In genomic region chr1:57124768-57125446, GRCh38 we compare ENCODE assay signal across 12 cellular contexts.
DNase-seq lines count a peak whose midpoint lies in the region; ATAC-seq, FAIRE-seq and TF ChIP-seq lines count a peak whose summit lies in the region.
"Had no signal": no experiment of that assay in that cellular context is flagged by ENCODE, and none has a peak within 500 bp of the region (broad histone marks: within the 10 kb centered on the region; RNA-seq: fewer than 3 reads in every experiment).

No MANE protein-coding gene starts in this region.

- no peaks in the 10 kb centered on the region; the same call in 1 of the 2 replicates for H3K4me1 ChIP-seq in IMR-90 (ENCODE audit: control insufficient read depth, insufficient read depth, low read length)
- H3K4me1 ChIP-seq in stomach, result no peaks in the 10 kb centered on the region
- H3K4me1 ChIP-seq in prostate gland (replicated peaks), result no peaks in the 10 kb centered on the region
- H3K4me1 ChIP-seq: heart left ventricle had no signal

- no peak overlapping the region for H4K91ac ChIP-seq in IMR-90 (ENCODE audit: insufficient read depth, low read depth, low read length)

- no peak overlapping the region for H3K4me2 ChIP-seq in IMR-90 (ENCODE audit: low read depth, low read length)

- H3K18ac ChIP-seq in IMR-90 (ENCODE audit: low read depth, low read length), result no peak overlapping the region

- H3K27me3 ChIP-seq in IMR-90 (ENCODE audit: control insufficient read depth, insufficient read depth, low read length) (no peaks in the 10 kb centered on the region), stomach (no peaks in the 10 kb centered on the region), prostate gland (replicated peaks; ENCODE audit: insufficient read depth) (no peaks in the 10 kb centered on the region)
- H3K27me3 ChIP-seq: heart left ventricle had no signal

- no peak overlapping the region for H3K4me3 Mint-ChIP-seq in chondrocyte (ENCODE audit: unreplicated experiment)
- H3K4me3 Mint-ChIP-seq: CD14-positive monocyte had no signal

- no peak for TF ChIP-seq RAD21 in IMR-90 (IDR thresholded peaks at IDR 0.05; ENCODE audit: low read length)

- no peaks in the 10 kb centered on the region for H3K9me3 Mint-ChIP-seq in chondrocyte (ENCODE audit: low read depth)

- no peak overlapping the region for H3K4me3 ChIP-seq in IMR-90 (ENCODE audit: insufficient read depth, low read depth, low read length)
- no peak overlapping the region for H3K4me3 ChIP-seq in stomach
- no peak overlapping the region for H3K4me3 ChIP-seq in prostate gland
- H3K4me3 ChIP-seq: heart left ventricle had no signal

- H3K9me3 ChIP-seq in IMR-90 (ENCODE audit: control insufficient read depth, insufficient read depth, low read length) (no peaks in the 10 kb centered on the region), stomach (no peaks in the 10 kb centered on the region), prostate gland (no peaks in the 10 kb centered on the region)
- H3K9me3 ChIP-seq: heart left ventricle had no signal

- H3K27ac ChIP-seq in 22Rv1 (no peak overlapping the region), IMR-90 (ENCODE audit: insufficient read depth, low read length) (no peak overlapping the region), stomach (no peak overlapping the region), prostate gland (no peak overlapping the region)
- H3K27ac ChIP-seq: heart left ventricle had no signal

- 75% methylated on average over 1 of the region's 5 CpGs; no CpG with 5 or more reads in 1 of the 2 experiments for WGBS in IMR-90 (ENCODE audit: extremely low coverage in 2 of 2, insufficient read length in 1 of 2), 2 experiments
- 64 to 78% (median 74%) methylated on average over 5 of the region's 5 CpGs for WGBS in stomach, 5 donors
- WGBS in prostate gland, result 87% methylated on average over 5 of the region's 5 CpGs

- POLR2A ChIA-PET in IMR-90 (lab: Charles Lee; ENCODE audit: unreplicated experiment), result no interaction called here

- DNase-seq in GM12891 (ENCODE audit: insufficient read length, low spot score), result no peak
- DNase-seq in IMR-90, result peak; percentile 55
- DNase-seq in chondrocyte (ENCODE audit: low spot score), result no peak
- DNase-seq in stomach, result no peak
- no peak for DNase-seq in activated CD8-positive, alpha-beta memory T cell treated with anti-CD3 and anti-CD28 coated beads, Interleukin-2, amount 50 U/mL, for 48 hours
- DNase-seq in prostate gland (ENCODE audit: low spot score), result no peak
- DNase-seq: heart left ventricle, mesenchymal stem cell, NCI-H748 treated with DMSO at 0.1 percent for 48 hours had no signal

- no peak overlapping the region for H3K4ac ChIP-seq in IMR-90 (ENCODE audit: low read depth, low read length)

- no peak overlapping the region for H2BK20ac ChIP-seq in IMR-90 (ENCODE audit: low read depth, low read length)

- no peak overlapping the region for H3K14ac ChIP-seq in IMR-90 (replicated peaks; ENCODE audit: low read depth, low read length)

- no peak overlapping the region for H2AK9ac ChIP-seq in IMR-90 (replicated peaks; ENCODE audit: low read depth, low read length, poor library complexity)

- TF ChIP-seq POLR2A in GM12891 (IDR thresholded peaks at IDR 0.05; ENCODE audit: low read depth, low read length) (no peak), IMR-90 (IDR thresholded peaks at IDR 0.05; ENCODE audit: low read depth, low read length) (no peak), stomach (IDR thresholded peaks at IDR 0.05) (no peak), prostate gland (IDR thresholded peaks at IDR 0.05) (no peak)

- no peaks in the 10 kb centered on the region for H3K36me3 Mint-ChIP-seq in chondrocyte (ENCODE audit: low read depth)
- H3K36me3 Mint-ChIP-seq: CD14-positive monocyte had no signal

- no peak for FAIRE-seq in GM12891 (lab: Jason Lieb, UNC)

- no TSS peak for BruUV-seq in IMR-90 (replicated peaks; lab: Mats Ljungman, UMichigan)

- in situ Hi-C loops in IMR-90 (cut with MboI; ENCODE audit: low sequenced_read_pairs), result no loop called here

- H3K9me1 ChIP-seq in IMR-90 (ENCODE audit: insufficient read depth, low read length), result no peaks in the 10 kb centered on the region

- CTCF ChIA-PET in IMR-90 (lab: Yijun Ruan, JAX), result no interaction called here

- H3K27me3 Mint-ChIP-seq in chondrocyte (ENCODE audit: low read depth), result peaks cover 5% of the 10 kb centered on the region

- no peak overlapping the region for H4K8ac ChIP-seq in IMR-90 (ENCODE audit: low read depth in 2 of 2, low read length in 2 of 2)

- H3K56ac ChIP-seq in IMR-90 (ENCODE audit: extremely low read depth, insufficient read depth, low read length), result no peak overlapping the region

- no peaks in the 10 kb centered on the region for H3K79me1 ChIP-seq in IMR-90 (ENCODE audit: low read depth in 1 of 2, low read length in 2 of 2)

- peak; percentile 61 for ATAC-seq in IMR-90 (ENCODE audit: low read depth)
- ATAC-seq in GM21717 (IDR thresholded peaks at IDR 0.05; ENCODE audit: unreplicated experiment), result no peak
- ATAC-seq: heart left ventricle had no signal

- no peak for TF ChIP-seq EP300 in stomach (IDR thresholded peaks at IDR 0.05)

- no peak overlapping the region for H2BK15ac ChIP-seq in IMR-90 (ENCODE audit: low read depth, low read length)

- H2AK5ac ChIP-seq in IMR-90 (ENCODE audit: low read depth, low read length), result no peak overlapping the region

- no peak overlapping the region for H3K9ac ChIP-seq in IMR-90 (ENCODE audit: low read depth, low read length)

- no peaks in the 10 kb centered on the region for H3K36me3 ChIP-seq in IMR-90 (ENCODE audit: control insufficient read depth, insufficient read depth, low read length)
- H3K36me3 ChIP-seq in stomach, result no peaks in the 10 kb centered on the region
- H3K36me3 ChIP-seq in prostate gland, result no peaks in the 10 kb centered on the region
- H3K36me3 ChIP-seq: heart left ventricle had no signal

- intact Hi-C loops in IMR-90 (cut with micrococcal nuclease), result no loop called here
- intact Hi-C loops in stomach (cut with DNase I; ENCODE audit: low total_unique reads), result no loop called here
- intact Hi-C loops in prostate gland (cut with DNase I), result no loop called here

- H3K4me1 Mint-ChIP-seq in chondrocyte (ENCODE audit: low read depth), result no peaks in the 10 kb centered on the region
- H3K4me1 Mint-ChIP-seq: CD14-positive monocyte had no signal

- H2AFZ ChIP-seq in IMR-90 (replicated peaks; ENCODE audit: low read length, poor library complexity), result no peak overlapping the region

- dilution Hi-C loops in IMR-90 (cut with HindIII; ENCODE audit: low sequenced_read_pairs, unreplicated experiment), result no loop called here

- no peak overlapping the region for H2BK5ac ChIP-seq in IMR-90 (ENCODE audit: low read depth, low read length, poor library complexity, severe bottlenecking)

- H3K27ac Mint-ChIP-seq in chondrocyte (ENCODE audit: unreplicated experiment), result peak overlapping the region; percentile 20
- H3K27ac Mint-ChIP-seq: CD14-positive monocyte had no signal

- TF ChIP-seq CTCF in 22Rv1 (IDR thresholded peaks at IDR 0.05) (peak; percentile 8; the same call in 1 of the 2 replicates), IMR-90 (conservative IDR thresholded peaks at IDR 0.05; ENCODE audit: low read depth, low read length) (no peak), chondrocyte (IDR thresholded peaks at IDR 0.05) (no peak), stomach (IDR thresholded peaks at IDR 0.05) (no peak), prostate gland (IDR thresholded peaks at IDR 0.05) (no peak)

- no peak overlapping the region for H4K5ac ChIP-seq in IMR-90 (ENCODE audit: low read depth, low read length)

- no peaks in the 10 kb centered on the region for H4K20me1 ChIP-seq in IMR-90 (ENCODE audit: insufficient read depth, low read length)

- no peak overlapping the region for H3K23ac ChIP-seq in IMR-90 (ENCODE audit: low read depth, low read length)

- no peak overlapping the region for H2BK120ac ChIP-seq in IMR-90 (ENCODE audit: low read depth, low read length)

TF ChIP-seq in GM12891, 5 proteins besides CTCF, POLR2A, EP300 and RAD21:
- TF ChIP-seq PAX5 (IDR thresholded peaks at IDR 0.05; ENCODE audit: insufficient read depth, low read length, severe bottlenecking) (no peak), TAF1 (IDR thresholded peaks at IDR 0.05; ENCODE audit: low read depth, low read length) (no peak), POU2F2 (IDR thresholded peaks at IDR 0.05; ENCODE audit: low read depth, low read length) (0 out of 2 replicates have a peak, but pooled peaks have one; percentile 37), POLR2AphosphoS5 (IDR thresholded peaks at IDR 0.05; ENCODE audit: low read depth, low read length) (no peak), SPI1 (IDR thresholded peaks at IDR 0.05; ENCODE audit: low read depth, low read length) (no peak)

TF ChIP-seq in IMR-90, 13 proteins besides CTCF, POLR2A, EP300 and RAD21 (continues in another document):
- TF ChIP-seq CHD1 (IDR thresholded peaks at IDR 0.05; ENCODE audit: low read depth, low read length) (no peak), MXI1 (IDR thresholded peaks at IDR 0.05; ENCODE audit: borderline replicate concordance, low read depth, low read length) (no peak), CEBPB (IDR thresholded peaks at IDR 0.05; ENCODE audit: low read depth, low read length) (no peak), ELK1 (IDR thresholded peaks at IDR 0.05; ENCODE audit: borderline replicate concordance, low read depth, low read length) (no peak), RFX5 (IDR thresholded peaks at IDR 0.05; ENCODE audit: low read depth, low read length) (no peak), MAZ (IDR thresholded peaks at IDR 0.05; ENCODE audit: borderline replicate concordance, low read depth, low read length) (no peak), NFE2L2 (IDR thresholded peaks at IDR 0.05; ENCODE audit: low read depth, low read length) (no peak), RCOR1 (IDR thresholded peaks at IDR 0.05; ENCODE audit: insufficient replicate concordance, low read length) (no peak), FOS (IDR thresholded peaks at IDR 0.05; ENCODE audit: low read depth, low read length) (no peak), SMC3 (IDR thresholded peaks at IDR 0.05; ENCODE audit: low read depth, low read length) (no peak), USF2 (IDR thresholded peaks at IDR 0.05; ENCODE audit: low read depth, low read length) (no peak)
